In genomic region chr9:71145179-71145578, GRCh38 we compare ENCODE assay signal across 22 cellular contexts. TPM values are rescaled to one million over a fixed set of nuclear protein-coding genes. Genes with fewer than 3 reads are reported as not detected.
A peak's percentile ranks its signal among the peaks of the same experiment; 100 is the strongest.
DNase-seq lines count a peak whose midpoint lies in the region; ATAC-seq, FAIRE-seq and TF ChIP-seq lines count a peak whose summit lies in the region.
"Had no signal": no experiment of that assay in that cellular context is flagged by ENCODE, and none has a peak within 500 bp of the region (broad histone marks: within the 10 kb centered on the region; RNA-seq: fewer than 3 reads in every experiment).

No MANE protein-coding gene starts in this region.

- H3K27me3 ChIP-seq in breast epithelium = no peaks in the 10 kb centered on the region
- H3K27me3 ChIP-seq in K562 (ENCODE audit: control insufficient read depth in 2 of 2, insufficient read depth in 2 of 2, low read length in 2 of 2) = no peaks in the 10 kb centered on the region

- H3K36me3 ChIP-seq in breast epithelium (no peaks in the 10 kb centered on the region), K562 (ENCODE audit: control insufficient read depth, insufficient read depth, low read length) (no peaks in the 10 kb centered on the region)

- no peak for TF ChIP-seq CTCF in MCF 10A (IDR thresholded peaks at IDR 0.05; ENCODE audit: unreplicated experiment)
- TF ChIP-seq CTCF in breast epithelium (IDR thresholded peaks at IDR 0.05) = no peak
- TF ChIP-seq CTCF in K562 (IDR thresholded peaks at IDR 0.05 in 2 of 3, conservative IDR thresholded peaks at IDR 0.05 in 1 of 3; ENCODE audit: insufficient read depth in 2 of 3, low read depth in 1 of 3, low read length in 3 of 3) = no peak
- TF ChIP-seq CTCF in GM10266 (IDR thresholded peaks at IDR 0.05; ENCODE audit: control insufficient read depth, insufficient read depth, low read depth, missing control alignments) = no peak

- H3K27me3 Mint-ChIP-seq in MCF 10A (ENCODE audit: insufficient read depth, unreplicated experiment) = no peaks in the 10 kb centered on the region
- no peaks in the 10 kb centered on the region for H3K27me3 Mint-ChIP-seq in activated T-cell treated with anti-CD3 and anti-CD28 coated beads, Interleukin-2, amount 50 U/mL, for 4 hours (ENCODE audit: low read depth)
- H3K27me3 Mint-ChIP-seq: activated naive CD4-positive, alpha-beta T cell treated with anti-CD3 and anti-CD28 coated beads, Interleukin-2, amount 10 ng/mL, durations not matched to agents 7 days and 5 days; dendritic cell treated with granulocyte-macrophage colony-stimulating factor and Interleukin-4, amounts not matched to agents 40 ng/mL and 50 ng/mL, for 4 days had no signal

- H3K9me3 ChIP-seq in breast epithelium (no peaks in the 10 kb centered on the region), K562 (replicated peaks; ENCODE audit: control insufficient read depth, insufficient read depth, low read depth, low read length) (no peaks in the 10 kb centered on the region; the same call in 1 of the 2 replicates)

- no peaks in the 10 kb centered on the region for H3K36me3 Mint-ChIP-seq in MCF 10A (ENCODE audit: insufficient read depth, unreplicated experiment)
- H3K36me3 Mint-ChIP-seq in activated T-cell treated with anti-CD3 and anti-CD28 coated beads, Interleukin-2, amount 50 U/mL, for 4 hours (ENCODE audit: insufficient read depth) = no peaks in the 10 kb centered on the region
- H3K36me3 Mint-ChIP-seq: activated naive CD4-positive, alpha-beta T cell treated with anti-CD3 and anti-CD28 coated beads, Interleukin-2, amount 10 ng/mL, durations not matched to agents 7 days and 5 days; CD14-positive monocyte; immature natural killer cell had no signal

- no peaks in the 10 kb centered on the region for H3K4me1 ChIP-seq in breast epithelium
- no peaks in the 10 kb centered on the region for H3K4me1 ChIP-seq in K562 (replicated peaks in 1 of 2; ENCODE audit: control insufficient read depth in 2 of 2, insufficient read depth in 2 of 2, low read length in 2 of 2)

- no peak overlapping the region for H3K4me3 Mint-ChIP-seq in MCF 10A (ENCODE audit: unreplicated experiment)
- H3K4me3 Mint-ChIP-seq in activated T-cell treated with anti-CD3 and anti-CD28 coated beads, Interleukin-2, amount 50 U/mL, for 4 hours = no peak overlapping the region
- H3K4me3 Mint-ChIP-seq: activated naive CD4-positive, alpha-beta T cell treated with anti-CD3 and anti-CD28 coated beads, Interleukin-2, amount 10 ng/mL, durations not matched to agents 7 days and 5 days; CD14-positive monocyte; dendritic cell treated with granulocyte-macrophage colony-stimulating factor and Interleukin-4, amounts not matched to agents 40 ng/mL and 50 ng/mL, for 4 days; immature natural killer cell had no signal

- TF ChIP-seq RAD21 in K562 (CRISPR knock-in tag; conservative IDR thresholded peaks at IDR 0.05 in 1 of 2, IDR thresholded peaks at IDR 0.05 in 1 of 2) = no peak

- intact Hi-C loops in MCF 10A (cut with micrococcal nuclease) (loop anchor here (10.0 kb wide), 1 partner anchor 60 kb away; no protein-coding TSS in a partner anchor), breast epithelium (cut with DNase I; ENCODE audit: low total_unique reads) (no loop called here), K562 (cut with micrococcal nuclease) (no loop called here)

- no peaks in the 10 kb centered on the region for H3K9me1 ChIP-seq in K562 (ENCODE audit: control insufficient read depth, insufficient read depth, low read length)

- BruUV-seq in MCF 10A (replicated peaks; lab: Mats Ljungman, UMichigan) (no TSS peak), K562 (replicated peaks; lab: Mats Ljungman, UMichigan) (no TSS peak)

- H3K9me3 Mint-ChIP-seq in MCF 10A (ENCODE audit: unreplicated experiment) = peaks cover 12% of the 10 kb centered on the region
- peaks cover 4% of the 10 kb centered on the region for H3K9me3 Mint-ChIP-seq in activated T-cell treated with anti-CD3 and anti-CD28 coated beads, Interleukin-2, amount 50 U/mL, for 4 hours
- H3K9me3 Mint-ChIP-seq: activated naive CD4-positive, alpha-beta T cell treated with anti-CD3 and anti-CD28 coated beads, Interleukin-2, amount 10 ng/mL, durations not matched to agents 7 days and 5 days had no signal

- H3K4me3 ChIP-seq in breast epithelium = no peak overlapping the region
- H3K4me3 ChIP-seq in K562 = no peak overlapping the region

- ATAC-seq in K562 = peak; percentile 64
- no peak for ATAC-seq in activated T-cell treated with anti-CD3 and anti-CD28 coated beads, Interleukin-2, amount 50 U/mL, for 4 hours
- no peak for ATAC-seq in HG02678 (IDR thresholded peaks at IDR 0.05; ENCODE audit: unreplicated experiment)
- ATAC-seq: esophagus mucosa had no signal

- no peaks in the 10 kb centered on the region for H3K79me2 ChIP-seq in K562 (ENCODE audit: control insufficient read depth, insufficient read depth, low read length)

- H3K27ac Mint-ChIP-seq in MCF 10A (ENCODE audit: low read depth, unreplicated experiment) = no peak overlapping the region
- H3K27ac Mint-ChIP-seq: activated naive CD4-positive, alpha-beta T cell treated with anti-CD3 and anti-CD28 coated beads, Interleukin-2, amount 10 ng/mL, durations not matched to agents 7 days and 5 days; CD14-positive monocyte; dendritic cell treated with granulocyte-macrophage colony-stimulating factor and Interleukin-4, amounts not matched to agents 40 ng/mL and 50 ng/mL, for 4 days; immature natural killer cell had no signal

- WGBS in K562 (ENCODE audit: insufficient coverage, low coverage, missing lambda C conversion rate) = 0% methylated on average over 1 of the region's 1 CpG

- no peak for TF ChIP-seq EP300 in K562 (IDR thresholded peaks at IDR 0.05; ENCODE audit: low read length)

- H3K27ac ChIP-seq in breast epithelium (no peak overlapping the region), K562 (ENCODE audit: extremely low read depth, low read depth, low read length) (peak overlapping the region; percentile 40; the same call in 1 of the 3 replicates)

- peak; percentile 69 for FAIRE-seq in K562 (lab: Jason Lieb, UNC)
- FAIRE-seq: TTC549 had no signal

- no peaks in the 10 kb centered on the region for H4K20me1 ChIP-seq in K562 (replicated peaks; ENCODE audit: control insufficient read depth, insufficient read depth, low read length)

- H3K9ac ChIP-seq in K562 (ENCODE audit: insufficient read depth in 1 of 2, low read depth in 2 of 2, low read length in 2 of 2) = no peak overlapping the region

- DNase-seq in MCF 10A (ENCODE audit: unreplicated experiment) (peak; percentile 27), breast epithelium (ENCODE audit: low spot score in 2 of 2) (no peak), K562 (ENCODE audit: extremely low read depth in 1 of 4, low spot score in 3 of 4) (peak; percentile 4 to 71 (median 7)), foreskin melanocyte (peak; percentile 65), amygdala (lab: John Stamatoyannopoulos, UW) (no peak), GM10266 (ENCODE audit: extremely low spot score) (no peak)
- no peak for DNase-seq in activated T-cell treated with anti-CD3 and anti-CD28 coated beads, Interleukin-2, amount 50 U/mL, for 4 hours
- DNase-seq: activated CD4-positive, alpha-beta T cell treated with anti-CD3 and anti-CD28 coated beads, Interleukin-2, amount 50 U/mL, for 4 hours; activated naive CD4-positive, alpha-beta T cell treated with anti-CD3 and anti-CD28 coated beads, Interleukin-2, amount 10 ng/mL, durations not matched to agents 7 days and 5 days; DMS79; head of caudate nucleus; immature natural killer cell; mesenchymal stem cell; NCI-H1436 treated with DMSO at 0.1 percent for 48 hours; NCI-H2227 treated with DMSO at 0.1 percent for 48 hours; NK-92 treated with Interleukin-12 subunit alpha and Interleukin-12 subunit beta, amount 100 ng/mL, for 24 hours; RPMI8226 had no signal

- CTCF ChIA-PET in MCF 10A (lab: Yijun Ruan, JAX) = no interaction called here
- CTCF ChIA-PET in K562 (lab: Yijun Ruan, JAX; ENCODE audit: low intra/inter-chr PET ratio) = no interaction called here

- H2AFZ ChIP-seq in K562 (ENCODE audit: low read depth, low read length) = no peak overlapping the region; the same call in 1 of the 2 replicates

- peaks cover 4% of the 10 kb centered on the region for H3K4me1 Mint-ChIP-seq in MCF 10A (ENCODE audit: insufficient read depth, unreplicated experiment)
- H3K4me1 Mint-ChIP-seq in activated T-cell treated with anti-CD3 and anti-CD28 coated beads, Interleukin-2, amount 50 U/mL, for 4 hours (ENCODE audit: low read depth) = no peaks in the 10 kb centered on the region
- H3K4me1 Mint-ChIP-seq: activated naive CD4-positive, alpha-beta T cell treated with anti-CD3 and anti-CD28 coated beads, Interleukin-2, amount 10 ng/mL, durations not matched to agents 7 days and 5 days; CD14-positive monocyte; immature natural killer cell had no signal

- POLR2A ChIA-PET in MCF 10A (lab: Yijun Ruan, JAX) = no interaction called here
- POLR2A ChIA-PET in K562 (lab: Yijun Ruan, JAX) = no interaction called here

- in situ Hi-C loops in K562 (cut with MboI) = no loop called here

- no peak overlapping the region for H3K4me2 ChIP-seq in K562 (ENCODE audit: insufficient read depth, low read length)

- TF ChIP-seq POLR2A in breast epithelium (IDR thresholded peaks at IDR 0.05) (no peak), K562 (conservative IDR thresholded peaks at IDR 0.05) (no peak)

TF ChIP-seq in K562, 482 proteins besides CTCF, POLR2A, EP300 and RAD21 (continues in another document):
- TF ChIP-seq HDAC2 (IDR thresholded peaks at IDR 0.05) = no peak

RNA-seq across cellular contexts. Expression of gene TRPM3, which starts 23.8 kb away (rescaled TPM):
- total RNA-seq in MCF 10A (2022) (0.22 and 0.44 TPM in 2 replicates), breast epithelium (under 1 TPM; 0.33 to 0.88 (median 0.64) TPM), K562 (2014; rRNA removed) (not detected in 2 replicates), K562 (2014; rRNA removed; fragmentation: Illumina TruSeq; extraction: Trizol) (not detected in 2 replicates), K562 (2015; rRNA removed; fragmentation: Illumina TruSeq; extraction: Trizol) (0.04 TPM in 1 of 2 replicates, not detected in the other), K562 (2021) (not detected in 2 replicates)
- not detected in 2 replicates for total RNA-seq in K562 (2011; cell fraction: chromatin; rRNA removed; ENCODE audit: low replicate concordance)
- total RNA-seq in K562 (2011; cell fraction: nucleolus; rRNA removed) = 0.33 TPM in 1 of 2 replicates, not detected in the other
- not detected in 2 replicates for total RNA-seq in K562 (2011; cell fraction: nucleoplasm; rRNA removed)
- polyA plus RNA-seq in K562 (2011; rRNA removed) (not detected in 2 replicates), K562 (2014; fragmentation: Illumina TruSeq; extraction: Trizol) (not detected in 2 replicates), K562 (2014; fragmentation: Nextera tagmentation; extraction: Ambion mirVana) (not detected), K562 (2014; rRNA removed) (not detected in 2 replicates)
- not detected in 2 replicates for polyA plus RNA-seq in K562 (2011; cell fraction: cytosol; rRNA removed)
- not detected in 2 replicates for polyA plus RNA-seq in K562 (2011; cell fraction: nucleus; rRNA removed)
- polyA plus RNA-seq in K562 (2012) = 0.07 TPM in 1 of 2 replicates, not detected in the other
- polyA minus RNA-seq in K562 (2011; rRNA and poly(A)+ RNA removed) = 0.06 TPM in 1 of 2 replicates, not detected in the other
- not detected in 2 replicates for polyA minus RNA-seq in K562 (2011; cell fraction: cytosol; rRNA and poly(A)+ RNA removed)
- polyA minus RNA-seq in K562 (2011; cell fraction: nucleus; rRNA and poly(A)+ RNA removed) = 0.11 TPM in 1 of 2 replicates, not detected in the other
- total RNA-seq in activated T-cell treated with anti-CD3 and anti-CD28 coated beads, Interleukin-2, amount 50 U/mL, for 4 hours = not detected
- total RNA-seq: esophagus mucosa had no signal
- polyA plus RNA-seq: CD14-positive monocyte, immature natural killer cell had no signal

Comparison
In these comparisons a context has a peak if more than half of its experiments do, and no peak if none do; other contexts are left out.
1. DNase-seq: peak in MCF 10A (single experiment), K562 (4 of 4) and foreskin melanocyte (single experiment); none in breast epithelium (0 of 2), amygdala (0 of 56), activated T-cell treated with anti-CD3 and anti-CD28 coated beads, Interleukin-2, amount 50 U/mL, for 4 hours (single experiment) and GM10266 (single experiment).